Comparison of ENCODE assay signal across 1 cellular context in the genomic region with DNA sequence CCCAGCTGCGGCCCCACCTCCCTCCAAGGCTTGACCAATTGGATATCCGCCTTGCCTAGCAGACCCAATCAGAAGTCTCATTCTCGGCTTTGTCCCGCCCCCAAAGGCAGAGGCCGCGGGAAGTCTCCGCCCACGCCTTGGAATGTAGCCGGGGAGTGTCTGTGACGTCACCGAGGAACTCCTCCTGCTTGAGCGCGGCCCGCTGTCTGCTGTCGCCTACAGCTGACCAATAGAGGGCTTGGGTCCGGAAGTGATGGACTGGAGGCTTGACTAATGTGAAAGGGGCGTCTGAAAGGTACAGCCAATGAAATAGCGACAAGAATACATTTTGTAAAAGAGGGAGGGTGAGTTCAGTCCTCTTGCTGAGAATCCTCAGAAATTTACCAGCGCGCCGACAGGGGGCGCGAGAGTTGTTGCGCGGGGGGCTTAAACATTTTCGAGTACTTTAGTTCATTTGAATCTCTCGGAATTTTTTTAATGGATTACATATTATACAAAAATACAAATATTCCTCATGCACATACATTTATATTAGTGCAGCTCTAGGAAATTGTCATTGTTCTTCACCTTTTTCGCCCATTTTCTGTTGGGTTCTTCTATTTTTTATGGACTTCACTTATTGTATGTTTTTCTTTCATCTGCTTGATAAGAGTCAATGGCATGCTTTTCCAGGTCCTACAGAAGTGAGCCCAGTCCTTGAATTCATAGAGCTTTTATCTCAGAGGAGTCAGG.
TF ChIP-seq lines count a peak whose summit lies in the region.

No MANE protein-coding gene starts in this region.

TF ChIP-seq in GM12878, 131 proteins besides CTCF, POLR2A, EP300 and RAD21 (continued from another document and continues in another):
- TF ChIP-seq, protein P1, sequence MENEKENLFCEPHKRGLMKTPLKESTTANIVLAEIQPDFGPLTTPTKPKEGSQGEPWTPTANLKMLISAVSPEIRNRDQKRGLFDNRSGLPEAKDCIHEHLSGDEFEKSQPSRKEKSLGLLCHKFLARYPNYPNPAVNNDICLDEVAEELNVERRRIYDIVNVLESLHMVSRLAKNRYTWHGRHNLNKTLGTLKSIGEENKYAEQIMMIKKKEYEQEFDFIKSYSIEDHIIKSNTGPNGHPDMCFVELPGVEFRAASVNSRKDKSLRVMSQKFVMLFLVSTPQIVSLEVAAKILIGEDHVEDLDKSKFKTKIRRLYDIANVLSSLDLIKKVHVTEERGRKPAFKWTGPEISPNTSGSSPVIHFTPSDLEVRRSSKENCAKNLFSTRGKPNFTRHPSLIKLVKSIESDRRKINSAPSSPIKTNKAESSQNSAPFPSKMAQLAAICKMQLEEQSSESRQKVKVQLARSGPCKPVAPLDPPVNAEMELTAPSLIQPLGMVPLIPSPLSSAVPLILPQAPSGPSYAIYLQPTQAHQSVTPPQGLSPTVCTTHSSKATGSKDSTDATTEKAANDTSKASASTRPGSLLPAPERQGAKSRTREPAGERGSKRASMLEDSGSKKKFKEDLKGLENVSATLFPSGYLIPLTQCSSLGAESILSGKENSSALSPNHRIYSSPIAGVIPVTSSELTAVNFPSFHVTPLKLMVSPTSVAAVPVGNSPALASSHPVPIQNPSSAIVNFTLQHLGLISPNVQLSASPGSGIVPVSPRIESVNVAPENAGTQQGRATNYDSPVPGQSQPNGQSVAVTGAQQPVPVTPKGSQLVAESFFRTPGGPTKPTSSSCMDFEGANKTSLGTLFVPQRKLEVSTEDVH (IDR thresholded peaks at IDR 0.05; ENCODE audit: low read depth, partially characterized antibody), result peak; percentile 84
- TF ChIP-seq CHD1 (IDR thresholded peaks at IDR 0.05; ENCODE audit: low read depth, low read length) (no peak), NR2C1 (IDR thresholded peaks at IDR 0.05) (no peak), WRNIP1 (IDR thresholded peaks at IDR 0.05; ENCODE audit: borderline replicate concordance, low read depth, low read length) (no peak), GATAD2B (conservative IDR thresholded peaks at IDR 0.05; ENCODE audit: low read depth) (no peak), NFYA (IDR thresholded peaks at IDR 0.05; ENCODE audit: borderline replicate concordance, low read depth, low read length) (peak; percentile 15; the same call in 1 of the 2 replicates), RELA (IDR thresholded peaks at IDR 0.05; ENCODE audit: borderline replicate concordance, partially characterized antibody) (no peak), BHLHE40 (IDR thresholded peaks at IDR 0.05; ENCODE audit: borderline replicate concordance in 1 of 2, low read depth in 2 of 2, low read length in 1 of 2) (peak in 1 of 2 experiments; percentile 51; a peak in 1 of 4 replicates), YY1 (IDR thresholded peaks at IDR 0.05; ENCODE audit: low read depth, low read length) (peak; percentile 68), ZNF207 (IDR thresholded peaks at IDR 0.05; ENCODE audit: borderline replicate concordance) (no peak), ATF7 (IDR thresholded peaks at IDR 0.05; ENCODE audit: low read depth) (peak; percentile 99), PML (IDR thresholded peaks at IDR 0.05; ENCODE audit: low read length) (no peak), EZH2 (IDR thresholded peaks at IDR 0.05; ENCODE audit: borderline replicate concordance, control insufficient read depth, low read depth, low read length) (no peak), BACH1 (IDR thresholded peaks at IDR 0.05; ENCODE audit: borderline replicate concordance) (no peak), ZNF622 (IDR thresholded peaks at IDR 0.05) (no peak), SREBF1 (IDR thresholded peaks at IDR 0.05; ENCODE audit: low read length) (no peak; the same call in 1 of the 2 replicates), JUNB (IDR thresholded peaks at IDR 0.05) (no peak), MYB (IDR thresholded peaks at IDR 0.05; ENCODE audit: borderline replicate concordance, low read depth, low read length) (no peak), HDAC2 (IDR thresholded peaks at IDR 0.05) (no peak), ZNF274 (IDR thresholded peaks at IDR 0.05; ENCODE audit: insufficient read depth, insufficient read length) (no peak)
- TF ChIP-seq, protein P2, sequence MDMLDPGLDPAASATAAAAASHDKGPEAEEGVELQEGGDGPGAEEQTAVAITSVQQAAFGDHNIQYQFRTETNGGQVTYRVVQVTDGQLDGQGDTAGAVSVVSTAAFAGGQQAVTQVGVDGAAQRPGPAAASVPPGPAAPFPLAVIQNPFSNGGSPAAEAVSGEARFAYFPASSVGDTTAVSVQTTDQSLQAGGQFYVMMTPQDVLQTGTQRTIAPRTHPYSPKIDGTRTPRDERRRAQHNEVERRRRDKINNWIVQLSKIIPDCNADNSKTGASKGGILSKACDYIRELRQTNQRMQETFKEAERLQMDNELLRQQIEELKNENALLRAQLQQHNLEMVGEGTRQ (IDR thresholded peaks at IDR 0.05; ENCODE audit: borderline replicate concordance, low read depth, low read length), result no peak
- TF ChIP-seq, protein P3, sequence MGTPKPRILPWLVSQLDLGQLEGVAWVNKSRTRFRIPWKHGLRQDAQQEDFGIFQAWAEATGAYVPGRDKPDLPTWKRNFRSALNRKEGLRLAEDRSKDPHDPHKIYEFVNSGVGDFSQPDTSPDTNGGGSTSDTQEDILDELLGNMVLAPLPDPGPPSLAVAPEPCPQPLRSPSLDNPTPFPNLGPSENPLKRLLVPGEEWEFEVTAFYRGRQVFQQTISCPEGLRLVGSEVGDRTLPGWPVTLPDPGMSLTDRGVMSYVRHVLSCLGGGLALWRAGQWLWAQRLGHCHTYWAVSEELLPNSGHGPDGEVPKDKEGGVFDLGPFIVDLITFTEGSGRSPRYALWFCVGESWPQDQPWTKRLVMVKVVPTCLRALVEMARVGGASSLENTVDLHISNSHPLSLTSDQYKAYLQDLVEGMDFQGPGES (IDR thresholded peaks at IDR 0.05), result peak; percentile 91
- TF ChIP-seq, protein P4, sequence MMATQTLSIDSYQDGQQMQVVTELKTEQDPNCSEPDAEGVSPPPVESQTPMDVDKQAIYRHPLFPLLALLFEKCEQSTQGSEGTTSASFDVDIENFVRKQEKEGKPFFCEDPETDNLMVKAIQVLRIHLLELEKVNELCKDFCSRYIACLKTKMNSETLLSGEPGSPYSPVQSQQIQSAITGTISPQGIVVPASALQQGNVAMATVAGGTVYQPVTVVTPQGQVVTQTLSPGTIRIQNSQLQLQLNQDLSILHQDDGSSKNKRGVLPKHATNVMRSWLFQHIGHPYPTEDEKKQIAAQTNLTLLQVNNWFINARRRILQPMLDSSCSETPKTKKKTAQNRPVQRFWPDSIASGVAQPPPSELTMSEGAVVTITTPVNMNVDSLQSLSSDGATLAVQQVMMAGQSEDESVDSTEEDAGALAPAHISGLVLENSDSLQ (IDR thresholded peaks at IDR 0.05), result peak; percentile 99
- TF ChIP-seq, protein P5, sequence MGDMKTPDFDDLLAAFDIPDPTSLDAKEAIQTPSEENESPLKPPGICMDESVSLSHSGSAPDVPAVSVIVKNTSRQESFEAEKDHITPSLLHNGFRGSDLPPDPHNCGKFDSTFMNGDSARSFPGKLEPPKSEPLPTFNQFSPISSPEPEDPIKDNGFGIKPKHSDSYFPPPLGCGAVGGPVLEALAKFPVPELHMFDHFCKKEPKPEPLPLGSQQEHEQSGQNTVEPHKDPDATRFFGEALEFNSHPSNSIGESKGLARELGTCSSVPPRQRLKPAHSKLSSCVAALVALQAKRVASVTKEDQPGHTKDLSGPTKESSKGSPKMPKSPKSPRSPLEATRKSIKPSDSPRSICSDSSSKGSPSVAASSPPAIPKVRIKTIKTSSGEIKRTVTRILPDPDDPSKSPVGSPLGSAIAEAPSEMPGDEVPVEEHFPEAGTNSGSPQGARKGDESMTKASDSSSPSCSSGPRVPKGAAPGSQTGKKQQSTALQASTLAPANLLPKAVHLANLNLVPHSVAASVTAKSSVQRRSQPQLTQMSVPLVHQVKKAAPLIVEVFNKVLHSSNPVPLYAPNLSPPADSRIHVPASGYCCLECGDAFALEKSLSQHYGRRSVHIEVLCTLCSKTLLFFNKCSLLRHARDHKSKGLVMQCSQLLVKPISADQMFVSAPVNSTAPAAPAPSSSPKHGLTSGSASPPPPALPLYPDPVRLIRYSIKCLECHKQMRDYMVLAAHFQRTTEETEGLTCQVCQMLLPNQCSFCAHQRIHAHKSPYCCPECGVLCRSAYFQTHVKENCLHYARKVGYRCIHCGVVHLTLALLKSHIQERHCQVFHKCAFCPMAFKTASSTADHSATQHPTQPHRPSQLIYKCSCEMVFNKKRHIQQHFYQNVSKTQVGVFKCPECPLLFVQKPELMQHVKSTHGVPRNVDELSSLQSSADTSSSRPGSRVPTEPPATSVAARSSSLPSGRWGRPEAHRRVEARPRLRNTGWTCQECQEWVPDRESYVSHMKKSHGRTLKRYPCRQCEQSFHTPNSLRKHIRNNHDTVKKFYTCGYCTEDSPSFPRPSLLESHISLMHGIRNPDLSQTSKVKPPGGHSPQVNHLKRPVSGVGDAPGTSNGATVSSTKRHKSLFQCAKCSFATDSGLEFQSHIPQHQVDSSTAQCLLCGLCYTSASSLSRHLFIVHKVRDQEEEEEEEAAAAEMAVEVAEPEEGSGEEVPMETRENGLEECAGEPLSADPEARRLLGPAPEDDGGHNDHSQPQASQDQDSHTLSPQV (IDR thresholded peaks at IDR 0.05), result no peak
- TF ChIP-seq, protein P6, sequence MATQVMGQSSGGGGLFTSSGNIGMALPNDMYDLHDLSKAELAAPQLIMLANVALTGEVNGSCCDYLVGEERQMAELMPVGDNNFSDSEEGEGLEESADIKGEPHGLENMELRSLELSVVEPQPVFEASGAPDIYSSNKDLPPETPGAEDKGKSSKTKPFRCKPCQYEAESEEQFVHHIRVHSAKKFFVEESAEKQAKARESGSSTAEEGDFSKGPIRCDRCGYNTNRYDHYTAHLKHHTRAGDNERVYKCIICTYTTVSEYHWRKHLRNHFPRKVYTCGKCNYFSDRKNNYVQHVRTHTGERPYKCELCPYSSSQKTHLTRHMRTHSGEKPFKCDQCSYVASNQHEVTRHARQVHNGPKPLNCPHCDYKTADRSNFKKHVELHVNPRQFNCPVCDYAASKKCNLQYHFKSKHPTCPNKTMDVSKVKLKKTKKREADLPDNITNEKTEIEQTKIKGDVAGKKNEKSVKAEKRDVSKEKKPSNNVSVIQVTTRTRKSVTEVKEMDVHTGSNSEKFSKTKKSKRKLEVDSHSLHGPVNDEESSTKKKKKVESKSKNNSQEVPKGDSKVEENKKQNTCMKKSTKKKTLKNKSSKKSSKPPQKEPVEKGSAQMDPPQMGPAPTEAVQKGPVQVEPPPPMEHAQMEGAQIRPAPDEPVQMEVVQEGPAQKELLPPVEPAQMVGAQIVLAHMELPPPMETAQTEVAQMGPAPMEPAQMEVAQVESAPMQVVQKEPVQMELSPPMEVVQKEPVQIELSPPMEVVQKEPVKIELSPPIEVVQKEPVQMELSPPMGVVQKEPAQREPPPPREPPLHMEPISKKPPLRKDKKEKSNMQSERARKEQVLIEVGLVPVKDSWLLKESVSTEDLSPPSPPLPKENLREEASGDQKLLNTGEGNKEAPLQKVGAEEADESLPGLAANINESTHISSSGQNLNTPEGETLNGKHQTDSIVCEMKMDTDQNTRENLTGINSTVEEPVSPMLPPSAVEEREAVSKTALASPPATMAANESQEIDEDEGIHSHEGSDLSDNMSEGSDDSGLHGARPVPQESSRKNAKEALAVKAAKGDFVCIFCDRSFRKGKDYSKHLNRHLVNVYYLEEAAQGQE (IDR thresholded peaks at IDR 0.05; ENCODE audit: low read depth, low read length), result no peak
- TF ChIP-seq, protein P7, sequence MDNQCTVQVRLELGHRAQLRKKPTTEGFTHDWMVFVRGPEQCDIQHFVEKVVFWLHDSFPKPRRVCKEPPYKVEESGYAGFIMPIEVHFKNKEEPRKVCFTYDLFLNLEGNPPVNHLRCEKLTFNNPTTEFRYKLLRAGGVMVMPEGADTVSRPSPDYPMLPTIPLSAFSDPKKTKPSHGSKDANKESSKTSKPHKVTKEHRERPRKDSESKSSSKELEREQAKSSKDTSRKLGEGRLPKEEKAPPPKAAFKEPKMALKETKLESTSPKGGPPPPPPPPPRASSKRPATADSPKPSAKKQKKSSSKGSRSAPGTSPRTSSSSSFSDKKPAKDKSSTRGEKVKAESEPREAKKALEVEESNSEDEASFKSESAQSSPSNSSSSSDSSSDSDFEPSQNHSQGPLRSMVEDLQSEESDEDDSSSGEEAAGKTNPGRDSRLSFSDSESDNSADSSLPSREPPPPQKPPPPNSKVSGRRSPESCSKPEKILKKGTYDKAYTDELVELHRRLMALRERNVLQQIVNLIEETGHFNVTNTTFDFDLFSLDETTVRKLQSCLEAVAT (IDR thresholded peaks at IDR 0.05), result no peak
- TF ChIP-seq, protein P8, sequence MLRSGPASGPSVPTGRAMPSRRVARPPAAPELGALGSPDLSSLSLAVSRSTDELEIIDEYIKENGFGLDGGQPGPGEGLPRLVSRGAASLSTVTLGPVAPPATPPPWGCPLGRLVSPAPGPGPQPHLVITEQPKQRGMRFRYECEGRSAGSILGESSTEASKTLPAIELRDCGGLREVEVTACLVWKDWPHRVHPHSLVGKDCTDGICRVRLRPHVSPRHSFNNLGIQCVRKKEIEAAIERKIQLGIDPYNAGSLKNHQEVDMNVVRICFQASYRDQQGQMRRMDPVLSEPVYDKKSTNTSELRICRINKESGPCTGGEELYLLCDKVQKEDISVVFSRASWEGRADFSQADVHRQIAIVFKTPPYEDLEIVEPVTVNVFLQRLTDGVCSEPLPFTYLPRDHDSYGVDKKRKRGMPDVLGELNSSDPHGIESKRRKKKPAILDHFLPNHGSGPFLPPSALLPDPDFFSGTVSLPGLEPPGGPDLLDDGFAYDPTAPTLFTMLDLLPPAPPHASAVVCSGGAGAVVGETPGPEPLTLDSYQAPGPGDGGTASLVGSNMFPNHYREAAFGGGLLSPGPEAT (IDR thresholded peaks at IDR 0.05; ENCODE audit: low read depth), result no peak
- TF ChIP-seq, protein P9, sequence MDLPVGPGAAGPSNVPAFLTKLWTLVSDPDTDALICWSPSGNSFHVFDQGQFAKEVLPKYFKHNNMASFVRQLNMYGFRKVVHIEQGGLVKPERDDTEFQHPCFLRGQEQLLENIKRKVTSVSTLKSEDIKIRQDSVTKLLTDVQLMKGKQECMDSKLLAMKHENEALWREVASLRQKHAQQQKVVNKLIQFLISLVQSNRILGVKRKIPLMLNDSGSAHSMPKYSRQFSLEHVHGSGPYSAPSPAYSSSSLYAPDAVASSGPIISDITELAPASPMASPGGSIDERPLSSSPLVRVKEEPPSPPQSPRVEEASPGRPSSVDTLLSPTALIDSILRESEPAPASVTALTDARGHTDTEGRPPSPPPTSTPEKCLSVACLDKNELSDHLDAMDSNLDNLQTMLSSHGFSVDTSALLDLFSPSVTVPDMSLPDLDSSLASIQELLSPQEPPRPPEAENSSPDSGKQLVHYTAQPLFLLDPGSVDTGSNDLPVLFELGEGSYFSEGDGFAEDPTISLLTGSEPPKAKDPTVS (IDR thresholded peaks at IDR 0.05; ENCODE audit: low read depth, low read length), result 0 out of 2 replicates have a peak, but pooled peaks have one; percentile 19
